ENCODE assay signal across 9 cellular contexts in the genomic region with DNA sequence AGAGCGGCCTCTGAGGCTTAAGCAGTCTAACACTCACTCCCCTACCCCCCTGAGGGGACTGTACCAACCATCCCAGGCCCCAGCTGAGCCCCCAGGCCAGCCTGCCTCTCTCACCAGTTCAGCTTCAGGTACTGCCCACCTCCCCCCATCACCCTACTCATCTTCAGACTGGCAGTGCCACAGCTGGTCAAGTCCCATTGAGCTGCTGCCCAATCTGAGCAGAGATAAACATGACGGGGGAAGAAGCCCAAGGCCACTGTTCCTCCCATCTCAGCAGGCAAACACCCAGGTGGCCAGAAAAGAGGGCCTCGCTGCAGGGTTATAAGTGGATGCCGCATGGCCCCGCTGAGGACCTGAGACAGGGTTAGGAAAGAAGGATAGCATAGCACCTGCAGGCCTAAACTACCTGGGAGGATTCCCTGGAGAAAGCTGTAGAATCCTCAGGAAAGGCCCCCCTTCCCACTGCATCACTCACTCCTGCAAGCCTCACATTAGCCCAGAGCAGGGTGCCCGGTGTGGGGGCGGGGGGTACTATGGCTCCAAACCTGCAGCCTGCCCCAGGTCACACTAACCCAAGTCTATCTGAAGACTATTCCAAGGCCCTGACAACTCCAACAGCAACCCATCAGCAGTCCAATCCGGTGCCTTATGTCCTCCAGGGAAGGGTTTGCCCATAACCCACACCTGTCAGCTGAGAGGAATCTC. TPM values are rescaled to one million over a fixed set of nuclear protein-coding genes. Genes with fewer than 3 reads are reported as not detected.
A peak's percentile ranks its signal among the peaks of the same experiment; 100 is the strongest.
DNase-seq lines count a peak whose midpoint lies in the region; ATAC-seq and TF ChIP-seq lines count a peak whose summit lies in the region.
"Had no signal": no experiment of that assay in that cellular context is flagged by ENCODE, and none has a peak within 500 bp of the region (broad histone marks: within the 10 kb centered on the region; RNA-seq: fewer than 3 reads in every experiment).

No MANE protein-coding gene starts in this region.

- H3K36me3 Mint-ChIP-seq in activated CD8-positive, alpha-beta memory T cell treated with anti-CD3 and anti-CD28 coated beads, Interleukin-2, amount 10 ng/mL, durations not matched to agents 7 days and 5 days = peaks cover 2% of the 10 kb centered on the region
- peaks cover 12% of the 10 kb centered on the region for H3K36me3 Mint-ChIP-seq in activated naive CD8-positive, alpha-beta T cell treated with anti-CD3 and anti-CD28 coated beads, Interleukin-2, amount 50 U/mL, for 24 hours (ENCODE audit: low read depth)

- peak overlapping the region; percentile 71 for H3K27ac Mint-ChIP-seq in activated CD8-positive, alpha-beta memory T cell treated with anti-CD3 and anti-CD28 coated beads, Interleukin-2, amount 10 ng/mL, durations not matched to agents 7 days and 5 days
- H3K27ac Mint-ChIP-seq in activated naive CD8-positive, alpha-beta T cell treated with anti-CD3 and anti-CD28 coated beads, Interleukin-2, amount 50 U/mL, for 24 hours = peak overlapping the region; percentile 79

- H3K27me3 Mint-ChIP-seq in activated CD8-positive, alpha-beta memory T cell treated with anti-CD3 and anti-CD28 coated beads, Interleukin-2, amount 10 ng/mL, durations not matched to agents 7 days and 5 days = no peaks in the 10 kb centered on the region
- no peaks in the 10 kb centered on the region for H3K27me3 Mint-ChIP-seq in activated naive CD8-positive, alpha-beta T cell treated with anti-CD3 and anti-CD28 coated beads, Interleukin-2, amount 50 U/mL, for 24 hours

- ATAC-seq in activated CD8-positive, alpha-beta memory T cell treated with anti-CD3 and anti-CD28 coated beads, Interleukin-2, amount 10 ng/mL, durations not matched to agents 7 days and 5 days = no peak
- no peak for ATAC-seq in activated naive CD8-positive, alpha-beta T cell treated with anti-CD3 and anti-CD28 coated beads, Interleukin-2, amount 50 U/mL, for 24 hours
- ATAC-seq in lower lobe of right lung (no peak), HG03097 (IDR thresholded peaks at IDR 0.05; ENCODE audit: low FRiP score, unreplicated experiment) (no peak)

- H3K4me3 ChIP-seq in lower lobe of right lung (peak overlapping the region; percentile 86), testis (peak overlapping the region in 1 of 2 donors; percentile 97)

- H3K4me3 Mint-ChIP-seq in activated CD8-positive, alpha-beta memory T cell treated with anti-CD3 and anti-CD28 coated beads, Interleukin-2, amount 10 ng/mL, durations not matched to agents 7 days and 5 days = peak overlapping the region; percentile 93
- peak overlapping the region; percentile 94 for H3K4me3 Mint-ChIP-seq in activated naive CD8-positive, alpha-beta T cell treated with anti-CD3 and anti-CD28 coated beads, Interleukin-2, amount 50 U/mL, for 24 hours

- H3K27ac ChIP-seq in lower lobe of right lung (peak overlapping the region; percentile 97), testis (peak overlapping the region; percentile 98 to 99), caudate nucleus (ENCODE audit: low read depth, low read length) (no peak overlapping the region)

- no peaks in the 10 kb centered on the region for H3K27me3 ChIP-seq in lower lobe of right lung (ENCODE audit: low read depth)
- no peaks in the 10 kb centered on the region for H3K27me3 ChIP-seq in testis

- TF ChIP-seq CTCF in lower lobe of right lung (IDR thresholded peaks at IDR 0.05) = no peak
- no peak for TF ChIP-seq CTCF in testis (IDR thresholded peaks at IDR 0.05)

- CTCF ChIA-PET in activated CD8-positive, alpha-beta memory T cell treated with anti-CD3 and anti-CD28 coated beads, Interleukin-2, amount 10 ng/mL, durations not matched to agents 7 days and 5 days (lab: Charles Lee) = interaction anchor here (1.0 to 1.2 kb wide), 2 partner anchors 24 to 100 kb away, joined by 3 read pairs; no protein-coding TSS in a partner anchor

- H3K9me3 Mint-ChIP-seq in activated CD8-positive, alpha-beta memory T cell treated with anti-CD3 and anti-CD28 coated beads, Interleukin-2, amount 10 ng/mL, durations not matched to agents 7 days and 5 days (ENCODE audit: low read depth) = no peaks in the 10 kb centered on the region
- H3K9me3 Mint-ChIP-seq in activated naive CD8-positive, alpha-beta T cell treated with anti-CD3 and anti-CD28 coated beads, Interleukin-2, amount 50 U/mL, for 24 hours = no peaks in the 10 kb centered on the region

- intact Hi-C loops in lower lobe of right lung (cut with DNase I) = no loop called here
- intact Hi-C loops in testis (cut with DNase I; ENCODE audit: low total_unique reads) = loop anchor here (10.0 kb wide), 1 partner anchor 79 kb away; no protein-coding TSS in a partner anchor

- no peaks in the 10 kb centered on the region for H3K9me3 ChIP-seq in lower lobe of right lung
- no peaks in the 10 kb centered on the region for H3K9me3 ChIP-seq in testis

- WGBS in testis, 2 donors = 52 to 58% methylated on average over 5 to 8 of the region's 8 CpGs

- H3K4me1 Mint-ChIP-seq in activated CD8-positive, alpha-beta memory T cell treated with anti-CD3 and anti-CD28 coated beads, Interleukin-2, amount 10 ng/mL, durations not matched to agents 7 days and 5 days = peaks cover 79% of the 10 kb centered on the region
- peaks cover 82% of the 10 kb centered on the region for H3K4me1 Mint-ChIP-seq in activated naive CD8-positive, alpha-beta T cell treated with anti-CD3 and anti-CD28 coated beads, Interleukin-2, amount 50 U/mL, for 24 hours

- peaks cover 80% of the 10 kb centered on the region for H3K4me1 ChIP-seq in lower lobe of right lung
- H3K4me1 ChIP-seq in testis = peaks cover 69% of the 10 kb centered on the region

- no peaks in the 10 kb centered on the region for H3K36me3 ChIP-seq in lower lobe of right lung
- H3K36me3 ChIP-seq in testis (ENCODE audit: low read depth, missing control alignments) = no peaks in the 10 kb centered on the region

- DNase-seq in activated CD8-positive, alpha-beta memory T cell treated with anti-CD3 and anti-CD28 coated beads, Interleukin-2, amount 10 ng/mL, durations not matched to agents 7 days and 5 days = no peak
- no peak for DNase-seq in activated CD8-positive, alpha-beta memory T cell treated with anti-CD3 and anti-CD28 coated beads, Interleukin-2, amount 50 U/mL, for 48 hours
- DNase-seq in activated naive CD8-positive, alpha-beta T cell treated with anti-CD3 and anti-CD28 coated beads, Interleukin-2, amount 50 U/mL, for 24 hours = no peak
- DNase-seq in lower lobe of right lung (no peak), testis (peak; percentile 63), caudate nucleus (lab: John Stamatoyannopoulos, UW) (no peak), NCI-H2227 (lab: John Stamatoyannopoulos, UW; ENCODE audit: unreplicated experiment) (no peak)
- DNase-seq: Kasumi-1 had no signal

- no peak for TF ChIP-seq POLR2A in testis (IDR thresholded peaks at IDR 0.05)

RNA-seq across cellular contexts. Expression of gene B4GALT1, which starts 3.6 kb away (rescaled TPM):
- total RNA-seq in activated CD8-positive, alpha-beta memory T cell treated with anti-CD3 and anti-CD28 coated beads, Interleukin-2, amount 10 ng/mL, durations not matched to agents 7 days and 5 days = 10 to 100 TPM; 33.8 to 35.2 TPM
- total RNA-seq in lower lobe of right lung (72.0 TPM), testis (100 to 1,000 TPM; 192 to 212 TPM)
- 112 TPM for polyA plus RNA-seq in testis (ENCODE audit: insufficient read depth, low read depth, low replicate concordance)
